ENCODE assay signal across 9 cellular contexts in the genomic region with DNA sequence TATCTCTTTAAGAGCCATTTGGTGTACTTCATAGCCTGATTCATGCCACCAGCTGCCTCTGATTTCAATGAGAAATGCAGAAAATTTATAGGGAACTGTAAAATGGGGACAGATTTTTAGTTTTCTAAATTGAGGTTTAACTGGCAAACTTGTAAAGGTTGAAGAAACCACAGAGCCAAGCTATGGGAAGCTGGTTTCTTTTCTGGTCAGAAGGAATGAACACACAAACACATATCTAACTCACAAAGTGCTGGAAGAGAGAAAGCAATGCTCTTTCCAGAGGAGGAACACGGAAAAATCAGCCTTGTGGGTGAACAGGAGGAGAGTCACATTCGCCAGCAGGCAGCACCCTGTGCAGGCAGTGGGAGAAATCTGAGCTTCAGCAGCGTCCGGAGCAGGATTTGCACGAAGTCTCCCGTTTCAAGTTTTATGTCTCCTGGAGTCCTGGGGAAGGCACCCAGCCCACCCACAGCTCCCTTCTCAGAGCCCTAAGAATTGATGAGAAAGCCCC. TPM values are rescaled to one million over a fixed set of nuclear protein-coding genes. Genes with fewer than 3 reads are reported as not detected.
DNase-seq lines count a peak whose midpoint lies in the region; ATAC-seq and TF ChIP-seq lines count a peak whose summit lies in the region.
"Had no signal": no experiment of that assay in that cellular context is flagged by ENCODE, and none has a peak within 500 bp of the region (broad histone marks: within the 10 kb centered on the region; RNA-seq: fewer than 3 reads in every experiment).

No MANE protein-coding gene starts in this region.

- DNase-seq in MG63 (peak; percentile 74), epithelial cell of proximal tubule (ENCODE audit: low read depth) (no peak), lower lobe of right lung (no peak), testis (peak; percentile 32), NCI-H1105 (lab: John Stamatoyannopoulos, UW) (no peak), middle frontal gyrus (ENCODE audit: extremely low spot score, low spot score) (no peak)
- DNase-seq in stimulated activated CD4-positive, alpha-beta T cell treated with anti-CD3 and anti-CD28 coated beads, Interleukin-4, amount 100 ng/mL, for 4 hours, result no peak

- H3K4me1 ChIP-seq in lower lobe of right lung (peaks cover 37% of the 10 kb centered on the region), testis (peaks cover 8% of the 10 kb centered on the region)

- ATAC-seq in lower lobe of right lung (no peak), GM21717 (IDR thresholded peaks at IDR 0.05; ENCODE audit: unreplicated experiment) (no peak)

- TF ChIP-seq CTCF in epithelial cell of proximal tubule (conservative IDR thresholded peaks at IDR 0.05; ENCODE audit: low read depth, low read length) (no peak), lower lobe of right lung (IDR thresholded peaks at IDR 0.05) (no peak), testis (IDR thresholded peaks at IDR 0.05) (no peak)

- peak overlapping the region; percentile 57 for H3K27ac ChIP-seq in lower lobe of right lung
- no peak overlapping the region for H3K27ac ChIP-seq in testis

- intact Hi-C loops in lower lobe of right lung (cut with DNase I), result no loop called here
- intact Hi-C loops in testis (cut with DNase I; ENCODE audit: low total_unique reads), result no loop called here

- H3K4me3 ChIP-seq in MG63 (peak overlapping the region; percentile 53), epithelial cell of proximal tubule (ENCODE audit: low read depth, low read length) (peak overlapping the region; percentile 52), lower lobe of right lung (peak overlapping the region; percentile 32), testis (no peak overlapping the region)

- H3K27me3 ChIP-seq in MG63 (no peaks in the 10 kb centered on the region), lower lobe of right lung (ENCODE audit: low read depth) (no peaks in the 10 kb centered on the region), testis (no peaks in the 10 kb centered on the region)

- 33 to 35% methylated on average over 6 of the region's 6 CpGs for WGBS in testis, 2 donors

- TF ChIP-seq POLR2A in testis (IDR thresholded peaks at IDR 0.05), result no peak

- H3K9me3 ChIP-seq in MG63, result no peaks in the 10 kb centered on the region
- no peaks in the 10 kb centered on the region for H3K9me3 ChIP-seq in lower lobe of right lung
- H3K9me3 ChIP-seq in testis, result no peaks in the 10 kb centered on the region

- peaks cover 14% of the 10 kb centered on the region for H3K36me3 ChIP-seq in MG63
- no peaks in the 10 kb centered on the region for H3K36me3 ChIP-seq in lower lobe of right lung
- no peaks in the 10 kb centered on the region for H3K36me3 ChIP-seq in testis (ENCODE audit: low read depth, missing control alignments)

RNA-seq across cellular contexts. Expression of a gene that starts 0.5 kb away (rescaled TPM):
- 96.8 and 119 TPM in 2 replicates for total RNA-seq in MG63 (2014; rRNA removed; shearing (Covaris generic); ENCODE audit: low replicate concordance)
- not detected in 2 replicates for total RNA-seq in epithelial cell of proximal tubule
- 4.3 TPM for total RNA-seq in lower lobe of right lung
- total RNA-seq in testis, result 1 to 10 TPM in 1 of 2 donors, under 1 TPM in 1; 0.55 to 2.8 TPM
- polyA plus RNA-seq in testis (ENCODE audit: insufficient read depth, low read depth, low replicate concordance), result 3.6 TPM
- total RNA-seq: kidney epithelial cell had no signal

Comparison
In these comparisons a context has a peak if more than half of its experiments do, and no peak if none do; other contexts are left out.
1. DNase-seq: peak in MG63 (single experiment) and testis (single experiment); none in epithelial cell of proximal tubule (single experiment), lower lobe of right lung (single experiment), NCI-H1105 (single experiment), stimulated activated CD4-positive, alpha-beta T cell treated with anti-CD3 and anti-CD28 coated beads, Interleukin-4, amount 100 ng/mL, for 4 hours (0 of 2) and middle frontal gyrus (single experiment).
2. H3K4me3 ChIP-seq: peak in MG63 (single experiment), epithelial cell of proximal tubule (single experiment) and lower lobe of right lung (single experiment); none in testis (0 of 2).
3. RNA of a gene that starts 0.5 kb away (total RNA-seq): 96.8 to 119 TPM in MG63; 4.3 TPM in lower lobe of right lung (single experiment), 0.55 to 2.8 TPM in testis and not detected in epithelial cell of proximal tubule; every median in the first group is over 10 times any median in the second.